ENCODE assay signal across 8 cellular contexts in genomic region chr10:132039371-132039770, GRCh38. TPM values are rescaled to one million over a fixed set of nuclear protein-coding genes. Genes with fewer than 3 reads are reported as not detected.
"Had no signal": no experiment of that assay in that cellular context is flagged by ENCODE, and none has a peak within 500 bp of the region (broad histone marks: within the 10 kb centered on the region; RNA-seq: fewer than 3 reads in every experiment).

No MANE protein-coding gene starts in this region.

- H3K27ac Mint-ChIP-seq: GM23338, HFFc6 had no signal

- H3K36me3 ChIP-seq: HAP-1 had no signal

- H2AFZ ChIP-seq: GM23338 had no signal

- H3K4me2 ChIP-seq: GM23338 had no signal

- H3K4me1 ChIP-seq: HAP-1 had no signal

- H3K4me3 ChIP-seq: GM23338, HAP-1, K562 had no signal

- H3K27ac ChIP-seq: HL-60 had no signal

- ATAC-seq: GM23338, HCT116, HepG2, K562 had no signal

- H3K9me3 ChIP-seq: HAP-1 had no signal

- H3K9me3 Mint-ChIP-seq: GM23338, HFFc6 had no signal

- DNase-seq: H7, HFFc6 had no signal

- H3K4me3 Mint-ChIP-seq: GM23338, HFFc6 had no signal

RNA-seq across cellular contexts. Expression of gene JAKMIP3, which starts 26.4 kb away (rescaled TPM):
- polyA plus RNA-seq: K562 had no signal
